In genomic region chr14:88199882-88200281, GRCh38 we compare ENCODE assay signal across 29 cellular contexts.
"Had no signal": no experiment of that assay in that cellular context is flagged by ENCODE, and none has a peak within 500 bp of the region (broad histone marks: within the 10 kb centered on the region; RNA-seq: fewer than 3 reads in every experiment).

No MANE protein-coding gene starts in this region.

- H3K27ac ChIP-seq: colonic mucosa, coronary artery, dorsolateral prefrontal cortex, epithelial cell of prostate, esophagus muscularis mucosa, esophagus squamous epithelium, foreskin keratinocyte, gastrocnemius medialis, gastroesophageal sphincter, heart left ventricle, heart right ventricle, hepatocyte had no signal

- H3K27ac Mint-ChIP-seq: dendritic cell treated with granulocyte-macrophage colony-stimulating factor and Interleukin-4, amounts not matched to agents 40 ng/mL and 50 ng/mL, for 4 days; effector memory CD8-positive, alpha-beta T cell; endodermal cell had no signal

- H3K36me3 ChIP-seq: colonic mucosa, esophagus muscularis mucosa, esophagus squamous epithelium, gastrocnemius medialis, gastroesophageal sphincter, heart left ventricle, heart right ventricle had no signal

- H3K4me1 ChIP-seq: colonic mucosa, esophagus muscularis mucosa, esophagus squamous epithelium, foreskin keratinocyte, gastrocnemius medialis, gastroesophageal sphincter, heart left ventricle had no signal

- H2AFZ ChIP-seq: hepatocyte had no signal

- H3K79me2 ChIP-seq: hepatocyte had no signal

- H3K27me3 ChIP-seq: colonic mucosa, foreskin keratinocyte, hepatocyte had no signal

- H3K9me3 ChIP-seq: colonic mucosa, esophagus muscularis mucosa, esophagus squamous epithelium, gastrocnemius medialis, gastroesophageal sphincter, heart left ventricle, heart right ventricle had no signal

- H3K4me3 Mint-ChIP-seq: dendritic cell treated with granulocyte-macrophage colony-stimulating factor and Interleukin-4, amounts not matched to agents 40 ng/mL and 50 ng/mL, for 4 days; effector memory CD8-positive, alpha-beta T cell; endodermal cell had no signal

- H3K9me3 Mint-ChIP-seq: dendritic cell treated with granulocyte-macrophage colony-stimulating factor and Interleukin-4, amounts not matched to agents 40 ng/mL and 50 ng/mL, for 4 days; effector memory CD8-positive, alpha-beta T cell had no signal

- ATAC-seq: effector memory CD8-positive, alpha-beta T cell; esophagus mucosa; gastrocnemius medialis; gastroesophageal sphincter; heart left ventricle; heart right ventricle had no signal

- DNase-seq: colonic mucosa; cortex of kidney; dermis blood vessel endothelial cell; dorsolateral prefrontal cortex; effector CD4-positive, alpha-beta T cell; effector CD8-positive, alpha-beta T cell; effector memory CD4-positive, alpha-beta T cell; effector memory CD8-positive, alpha-beta T cell; endodermal cell; erythroblast; esophagus squamous epithelium; foreskin fibroblast; foreskin keratinocyte; foreskin melanocyte; gastrocnemius medialis; glutamatergic neuron; head of caudate nucleus; heart left ventricle; heart right ventricle had no signal

- H3K4me2 ChIP-seq: hepatocyte had no signal

- H3K4me3 ChIP-seq: colonic mucosa, coronary artery, dorsolateral prefrontal cortex, esophagus muscularis mucosa, esophagus squamous epithelium, gastrocnemius medialis, gastroesophageal sphincter, heart left ventricle, heart right ventricle, hepatocyte had no signal

- FAIRE-seq: endometrium, endothelial cell of umbilical vein, frontal cortex had no signal
